Comparison of ENCODE assay signal across 18 cellular contexts in genomic region chr6:18488526-18489270, GRCh38.
A peak's percentile ranks its signal among the peaks of the same experiment; 100 is the strongest.
DNase-seq lines count a peak whose midpoint lies in the region; ATAC-seq and TF ChIP-seq lines count a peak whose summit lies in the region.
"Had no signal": no experiment of that assay in that cellular context is flagged by ENCODE, and none has a peak within 500 bp of the region (broad histone marks: within the 10 kb centered on the region; RNA-seq: fewer than 3 reads in every experiment).

No MANE protein-coding gene starts in this region.

- ATAC-seq in activated CD4-positive, CD25-positive, alpha-beta regulatory T cell treated with anti-CD3 and anti-CD28 coated beads, Interleukin-2, amount 50 U/mL, for 24 hours, result no peak
- ATAC-seq: stimulated activated memory B cell treated with anti-CD40 and anti-IgM and Interleukin-4, amounts not matched to agents 10 μg/mL and 1 μg/mL and 100 μg/mL, for 72 hours had no signal

- CTCF ChIA-PET in RWPE1 (lab: Yijun Ruan, JAX), result interaction anchor here (0.9 kb wide), 1 partner anchor 13 kb away, joined by 3 read pairs; no protein-coding TSS in a partner anchor

- DNase-seq in HK-2 (ENCODE audit: unreplicated experiment), result peak; percentile 17
- DNase-seq in RWPE1 (ENCODE audit: low spot score), result peak; percentile 60
- DNase-seq in epithelial cell of prostate (ENCODE audit: low read depth, low spot score), result peak; percentile 88
- DNase-seq in retinal pigment epithelial cell (ENCODE audit: low read depth), result peak; percentile 94
- no peak for DNase-seq in NCI-H1436 (lab: John Stamatoyannopoulos, UW)
- no peak for DNase-seq in SIG-M5 treated with dmso at 0.1 percent for 504 hours (lab: John Stamatoyannopoulos, UW; ENCODE audit: unreplicated experiment)
- DNase-seq in cerebellar nuclear complex (lab: John Stamatoyannopoulos, UW), result no peak
- DNase-seq: activated CD4-positive, alpha-beta T cell treated with anti-CD3 and anti-CD28 coated beads for 1 hour; amniotic stem cell; cortex of kidney; head of caudate nucleus; mesendoderm; NCI-H1930; NCI-H524 treated with DMSO at 0.1 percent for 48 hours; T-helper 9 cell had no signal

- H3K27ac ChIP-seq in RWPE1, result no peak overlapping the region
- peak overlapping the region; percentile 92 for H3K27ac ChIP-seq in epithelial cell of prostate
- H3K27ac ChIP-seq: neural progenitor cell had no signal

- no peak overlapping the region for H3K4me3 ChIP-seq in retinal pigment epithelial cell (ENCODE audit: low read length)
- H3K4me3 ChIP-seq: neural progenitor cell had no signal

- POLR2A ChIA-PET in RWPE1 (lab: Yijun Ruan, JAX; ENCODE audit: low non-redundant PET), result no interaction called here

- no peak for TF ChIP-seq CTCF in RWPE1 (conservative IDR thresholded peaks at IDR 0.05; ENCODE audit: low read depth)
- no peak for TF ChIP-seq CTCF in retinal pigment epithelial cell (conservative IDR thresholded peaks at IDR 0.05; ENCODE audit: low read depth, low read length)

Comparison
In these comparisons a context has a peak if more than half of its experiments do, and no peak if none do; other contexts are left out.
1. DNase-seq: peak in HK-2 (single experiment), RWPE1 (single experiment), epithelial cell of prostate (single experiment) and retinal pigment epithelial cell (single experiment); none in NCI-H1436 (single experiment), SIG-M5 treated with dmso at 0.1 percent for 504 hours (single experiment) and cerebellar nuclear complex (0 of 2).